1 cellular context compared by ENCODE assay signal in genomic region chr11:27455667-27456066, GRCh38.
TF ChIP-seq lines count a peak whose summit lies in the region.

No MANE protein-coding gene starts in this region.

TF ChIP-seq in SK-N-SH treated with all-trans-retinoic acid at 6 μM for 48 hours, 23 proteins besides CTCF, POLR2A, EP300 and RAD21 (continued from another document):
- no peak for TF ChIP-seq PATZ1 (CRISPR knock-in tag; IDR thresholded peaks at IDR 0.05; ENCODE audit: borderline replicate concordance)
